ENCODE assay signal across 26 cellular contexts in genomic region chr6:63674635-63675034, GRCh38. TPM values are rescaled to one million over a fixed set of nuclear protein-coding genes. Genes with fewer than 3 reads are reported as not detected.
DNase-seq lines count a peak whose midpoint lies in the region; ATAC-seq, FAIRE-seq and TF ChIP-seq lines count a peak whose summit lies in the region.
"Had no signal": no experiment of that assay in that cellular context is flagged by ENCODE, and none has a peak within 500 bp of the region (broad histone marks: within the 10 kb centered on the region; RNA-seq: fewer than 3 reads in every experiment).

No MANE protein-coding gene starts in this region.

- ATAC-seq in HepG2, result no peak
- ATAC-seq in left lobe of liver, result peak; percentile 19
- ATAC-seq in GM18519 (IDR thresholded peaks at IDR 0.05; ENCODE audit: low FRiP score, unreplicated experiment), result no peak
- ATAC-seq: GM12878, PC-3, SK-N-SH treated with all-trans-retinoic acid at 6 μM for 48 hours had no signal

- H3K4me1 ChIP-seq in liver (ENCODE audit: control insufficient read depth in 4 of 4, insufficient read depth in 4 of 4, low read length in 3 of 4), result peaks cover 0 to 51% (median 11%) of the 10 kb centered on the region in 4 donors
- H3K4me1 ChIP-seq in HepG2 (ENCODE audit: insufficient read depth, low read length), result peaks cover 67% of the 10 kb centered on the region
- H3K4me1 ChIP-seq in transverse colon, result peaks cover 18 to 81% (median 41%) of the 10 kb centered on the region in 4 donors
- H3K4me1 ChIP-seq: BLaER1 had no signal

- WGBS in liver, result 16% methylated on average over 3 of the region's 3 CpGs
- WGBS in HepG2 (ENCODE audit: low lambda C conversion rate), result 92% methylated on average over 3 of the region's 3 CpGs
- 37 to 44% methylated on average over 3 of the region's 3 CpGs for WGBS in transverse colon (ENCODE audit: low coverage in 1 of 2), 2 donors

- no peak for TF ChIP-seq EP300 in HepG2 (IDR thresholded peaks at IDR 0.05; ENCODE audit: low read depth in 2 of 2, low read length in 2 of 2)
- TF ChIP-seq EP300 in HepG2 (CRISPR knock-in tag; IDR thresholded peaks at IDR 0.05; ENCODE audit: borderline replicate concordance), result no peak
- no peak for TF ChIP-seq EP300 in transverse colon (IDR thresholded peaks at IDR 0.05; ENCODE audit: low read depth)

- TF ChIP-seq RAD21 in liver (IDR thresholded peaks at IDR 0.05), result no peak
- TF ChIP-seq RAD21 in HepG2 (CRISPR knock-in tag; IDR thresholded peaks at IDR 0.05), result no peak

- H3K36me3 ChIP-seq in liver (ENCODE audit: control insufficient read depth in 4 of 4, insufficient read depth in 3 of 4, low read depth in 1 of 4, low read length in 3 of 4) (no peaks in the 10 kb centered on the region), HepG2 (replicated peaks in 1 of 2; ENCODE audit: control insufficient read depth in 1 of 2, insufficient read depth in 2 of 2, low read length in 2 of 2) (peaks cover 5 to 26% of the 10 kb centered on the region in 2 experiments; a peak in 4 of 5 replicates), SK-N-MC (ENCODE audit: insufficient read depth, low read length) (peaks cover 30% of the 10 kb centered on the region), transverse colon (no peaks in the 10 kb centered on the region)
- H3K36me3 ChIP-seq: MG63 had no signal

- POLR2A ChIA-PET in HepG2 (lab: Yijun Ruan, JAX), result no interaction called here
- POLR2A ChIA-PET in activated CD4-positive, alpha-beta memory T cell treated with anti-CD3 and anti-CD28 coated beads for 36 hours (lab: Charles Lee), result no interaction called here

- H3K27me3 ChIP-seq in liver (ENCODE audit: control insufficient read depth in 4 of 4, insufficient read depth in 4 of 4, low read length in 3 of 4) (no peaks in the 10 kb centered on the region), HepG2 (ENCODE audit: control insufficient read depth in 1 of 2, insufficient read depth in 2 of 2, low read length in 2 of 2) (no peaks in the 10 kb centered on the region), transverse colon (no peaks in the 10 kb centered on the region)
- H3K27me3 ChIP-seq: BLaER1, MG63 had no signal

- H3K4me1 Mint-ChIP-seq in activated CD4-positive, alpha-beta memory T cell treated with anti-CD3 and anti-CD28 coated beads for 36 hours (ENCODE audit: low read depth), result peaks cover 33% of the 10 kb centered on the region

- TF ChIP-seq POLR2A in HepG2 (IDR thresholded peaks at IDR 0.05; ENCODE audit: insufficient read depth in 1 of 2, low read depth in 2 of 2, low read length in 2 of 2) (no peak), transverse colon (IDR thresholded peaks at IDR 0.05) (no peak)

- FAIRE-seq in HepG2 (lab: Jason Lieb, UNC) (no peak), GM19239 (lab: Jason Lieb, UNC) (no peak)
- FAIRE-seq: D721Med, GM12878, HTR-8/SVneo had no signal

- peaks cover 66% of the 10 kb centered on the region for H4K20me1 ChIP-seq in HepG2 (ENCODE audit: insufficient read depth, low read length)

- TF ChIP-seq CTCF in liver (IDR thresholded peaks at IDR 0.05; ENCODE audit: low read depth, low read length, missing input control) (no peak), HepG2 (CRISPR knock-in tag; IDR thresholded peaks at IDR 0.05) (no peak), transverse colon (IDR thresholded peaks at IDR 0.05) (no peak)

- DNase-seq in HepG2 (ENCODE audit: low spot score) (no peak), SK-N-MC (ENCODE audit: low read depth, low spot score) (no peak), left lobe of liver (ENCODE audit: low spot score) (no peak), transverse colon (no peak), GM19239 (ENCODE audit: insufficient read length, low spot score) (no peak)
- no peak for DNase-seq in activated CD4-positive, alpha-beta memory T cell treated with anti-CD3 and anti-CD28 coated beads for 36 hours
- DNase-seq: CD4-positive, CD25-positive, alpha-beta regulatory T cell; GM23248; H9; HFFc6; KBM-7; MG63; NCI-H1105 treated with DMSO at 0.1 percent for 48 hours; NCI-H146; NCI-H1930; NCI-H2107; NCI-H524; NCI-H774; PC-3 had no signal

- H3K9me3 ChIP-seq in liver (ENCODE audit: control insufficient read depth in 4 of 4, low read length in 3 of 4) (no peaks in the 10 kb centered on the region), HepG2 (ENCODE audit: low read length) (no peaks in the 10 kb centered on the region), SK-N-MC (ENCODE audit: low read depth, low read length) (no peaks in the 10 kb centered on the region), transverse colon (no peaks in the 10 kb centered on the region)
- H3K9me3 ChIP-seq: MG63 had no signal

- H3K79me2 ChIP-seq in HepG2 (ENCODE audit: insufficient read depth, low read length), result peaks cover 98% of the 10 kb centered on the region

- intact Hi-C loops in HepG2 (cut with micrococcal nuclease; ENCODE audit: unreplicated experiment), result loop anchor here (5.0 kb wide), 2 partner anchors 37 to 1422 kb away; partner anchors contain the start of gene PHF3
- intact Hi-C loops in transverse colon (cut with DNase I; ENCODE audit: low total_unique reads), result no loop called here
- intact Hi-C loops in activated CD4-positive, alpha-beta memory T cell treated with anti-CD3 and anti-CD28 coated beads for 36 hours (cut with micrococcal nuclease), result loop anchor here (5.0 kb wide), 1 partner anchor 37 kb away; the partner anchor contains the start of gene PHF3

- no peak overlapping the region for H3K9ac ChIP-seq in liver (ENCODE audit: low read depth in 1 of 2, low read length in 2 of 2)
- no peak overlapping the region for H3K9ac ChIP-seq in HepG2 (ENCODE audit: insufficient read depth, low read depth, low read length)
- H3K9ac ChIP-seq in SK-N-MC (ENCODE audit: insufficient read length), result no peak overlapping the region
- H3K9ac ChIP-seq: BLaER1, GM23248 had no signal

- in situ Hi-C loops in HepG2 (cut with HindIII; ENCODE audit: extremely low pct_ligation_motif_present, low pct_unique_long_range_greater_than_20kb) (no loop called here), transverse colon (cut with MboI; ENCODE audit: low pct_ligation_motif_present in 1 of 4, low pct_unique_long_range_greater_than_20kb in 1 of 4, low sequenced_read_pairs in 3 of 4) (no loop called here)

- H3K27me3 Mint-ChIP-seq in activated CD4-positive, alpha-beta memory T cell treated with anti-CD3 and anti-CD28 coated beads for 36 hours, result no peaks in the 10 kb centered on the region
- H3K27me3 Mint-ChIP-seq: CD4-positive, CD25-positive, alpha-beta regulatory T cell had no signal

- H3K27ac ChIP-seq in liver (ENCODE audit: low read depth in 1 of 2, low read length in 2 of 2) (peak overlapping the region; percentile 8 to 45), HepG2 (ENCODE audit: extremely low read length, insufficient read depth, low read length) (no peak overlapping the region), SK-N-MC (no peak overlapping the region; the same call in 1 of the 2 replicates), transverse colon (peak overlapping the region; percentile 38 to 64 (median 60))
- H3K27ac ChIP-seq: BLaER1, GM23248 had no signal

- H2AFZ ChIP-seq in HepG2 (ENCODE audit: low read length), result no peak overlapping the region
- H2AFZ ChIP-seq: GM23248 had no signal

- H3K4me2 ChIP-seq in HepG2 (ENCODE audit: low read depth, low read length), result no peak overlapping the region
- H3K4me2 ChIP-seq: BLaER1 had no signal

- H3K4me3 ChIP-seq in liver (ENCODE audit: low read depth in 1 of 3, low read length in 3 of 3) (no peak overlapping the region), HepG2 (replicated peaks in 1 of 3; ENCODE audit: insufficient read depth in 1 of 3, low read depth in 2 of 3, low read length in 3 of 3) (no peak overlapping the region), SK-N-MC (peak overlapping the region; percentile 37; the same call in 1 of the 2 replicates), transverse colon (no peak overlapping the region)
- H3K4me3 ChIP-seq: BLaER1, GM12878, GM23248, MG63 had no signal

- no peak overlapping the region for H3K27ac Mint-ChIP-seq in activated CD4-positive, alpha-beta memory T cell treated with anti-CD3 and anti-CD28 coated beads for 36 hours
- H3K27ac Mint-ChIP-seq: H9, HFFc6 had no signal

- H3K4me3 Mint-ChIP-seq in activated CD4-positive, alpha-beta memory T cell treated with anti-CD3 and anti-CD28 coated beads for 36 hours, result no peak overlapping the region
- H3K4me3 Mint-ChIP-seq: H9, HFFc6 had no signal

- H3K36me3 Mint-ChIP-seq in activated CD4-positive, alpha-beta memory T cell treated with anti-CD3 and anti-CD28 coated beads for 36 hours, result peaks cover 10% of the 10 kb centered on the region

- no peaks in the 10 kb centered on the region for H3K9me3 Mint-ChIP-seq in activated CD4-positive, alpha-beta memory T cell treated with anti-CD3 and anti-CD28 coated beads for 36 hours
- H3K9me3 Mint-ChIP-seq: CD4-positive, CD25-positive, alpha-beta regulatory T cell; H9; HFFc6 had no signal

- CTCF ChIA-PET in HepG2 (lab: Yijun Ruan, JAX; ENCODE audit: low intra/inter-chr PET ratio, low total read pairs), result no interaction called here
- CTCF ChIA-PET in activated CD4-positive, alpha-beta memory T cell treated with anti-CD3 and anti-CD28 coated beads for 36 hours (lab: Charles Lee), result no interaction called here

- no TSS peak for BruUV-seq in HepG2 (replicated peaks; lab: Mats Ljungman, UMichigan)

RNA-seq across cellular contexts. Expression of gene PHF3, which starts 39.0 kb away (rescaled TPM):
- total RNA-seq in liver, result 10 to 100 TPM; 38.6 to 38.9 TPM
- polyA plus RNA-seq in liver, result 10 to 100 TPM in 1 of 2 donors, 1 to 10 TPM in 1; 7.7 to 11.7 TPM
- total RNA-seq in HepG2 (2016; rRNA removed; fragmentation: Illumina TruSeq; extraction: Trizol), result 70.4 and 96.2 TPM in 2 replicates
- total RNA-seq in HepG2 (2016; cell fraction: cytosol; rRNA removed; fragmentation: Illumina TruSeq; extraction: Trizol; ENCODE audit: low read depth), result 12.4 and 15.1 TPM in 2 replicates
- total RNA-seq in HepG2 (2016; cell fraction: insoluble cytoplasmic fraction; rRNA removed; fragmentation: Illumina TruSeq; extraction: Trizol), result 65.9 and 83.2 TPM in 2 replicates
- 28.6 and 32.3 TPM in 2 replicates for total RNA-seq in HepG2 (2016; cell fraction: membrane; rRNA removed; fragmentation: Illumina TruSeq; extraction: Trizol)
- 158 and 181 TPM in 2 replicates for total RNA-seq in HepG2 (2016; cell fraction: nucleus; rRNA removed; fragmentation: Illumina TruSeq; extraction: Trizol)
- polyA plus RNA-seq in HepG2 (2011; rRNA removed), result 14.9 and 19.8 TPM in 2 replicates
- 8.2 and 12.4 TPM in 2 replicates for polyA plus RNA-seq in HepG2 (2011; cell fraction: cytosol; rRNA removed)
- 16.7 and 17.3 TPM in 2 replicates for polyA plus RNA-seq in HepG2 (2011; cell fraction: nucleus; rRNA removed)
- polyA plus RNA-seq in HepG2 (2012), result 34.1 and 42.7 TPM in 2 replicates
- polyA plus RNA-seq in HepG2 (2016; cell fraction: cytosol; fragmentation: Illumina TruSeq; extraction: Trizol; ENCODE audit: low read depth), result 0.59 and 0.80 TPM in 2 replicates
- 38.7 and 39.9 TPM in 2 replicates for polyA plus RNA-seq in HepG2 (2016; cell fraction: insoluble cytoplasmic fraction; fragmentation: Illumina TruSeq; extraction: Trizol; ENCODE audit: low read depth)
- 2.3 and 2.9 TPM in 2 replicates for polyA plus RNA-seq in HepG2 (2016; cell fraction: membrane; fragmentation: Illumina TruSeq; extraction: Trizol; ENCODE audit: low read depth)
- 68.3 and 69.3 TPM in 2 replicates for polyA plus RNA-seq in HepG2 (2016; cell fraction: nucleus; fragmentation: Illumina TruSeq; extraction: Trizol; ENCODE audit: insufficient read depth, low read depth)
- 20.9 and 41.8 TPM in 2 replicates for polyA minus RNA-seq in HepG2 (2011; rRNA and poly(A)+ RNA removed; ENCODE audit: low replicate concordance)
- 57.3 and 65.6 TPM in 2 replicates for polyA minus RNA-seq in HepG2 (2011; cell fraction: cytosol; rRNA and poly(A)+ RNA removed)
- 272 and 293 TPM in 2 replicates for polyA minus RNA-seq in HepG2 (2011; cell fraction: nucleus; rRNA and poly(A)+ RNA removed)
- total RNA-seq in left lobe of liver, result 23.2 TPM
- total RNA-seq in transverse colon, result 10 to 100 TPM; 49.4 to 94.8 (median 68.9) TPM
- 10 to 100 TPM; 43.0 to 43.2 TPM for total RNA-seq in activated CD4-positive, alpha-beta memory T cell treated with anti-CD3 and anti-CD28 coated beads for 36 hours

Comparison
In these comparisons a context has a peak if more than half of its experiments do, and no peak if none do; other contexts are left out.
1. H3K27ac ChIP-seq: peak in liver (2 of 2) and transverse colon (4 of 4); none in HepG2 (single experiment) and SK-N-MC (single experiment).